ENCODE assay signal across 1 cellular context in genomic region chr1:112629256-112629655, GRCh38.
TF ChIP-seq lines count a peak whose summit lies in the region.

No MANE protein-coding gene starts in this region.

TF ChIP-seq in K562, 482 proteins besides CTCF, POLR2A, EP300 and RAD21:
- TF ChIP-seq TRIM28 (IDR thresholded peaks at IDR 0.05) (peak; percentile 72; the same call in 1 of the 2 replicates), HMBOX1 (IDR thresholded peaks at IDR 0.05) (no peak), ZKSCAN1 (IDR thresholded peaks at IDR 0.05; ENCODE audit: low read depth, low read length) (peak; percentile 27; the same call in 1 of the 2 replicates), TRIM24 (IDR thresholded peaks at IDR 0.05) (peak in 1 of 2 experiments; percentile 76; a peak in 2 of 4 replicates), FOXK2 (conservative IDR thresholded peaks at IDR 0.05 in 1 of 2, IDR thresholded peaks at IDR 0.05 in 1 of 2; ENCODE audit: low read depth in 2 of 2) (0 out of 4 replicates have a peak, but pooled peaks of 1 of the 2 experiments have one; percentile 11), ZNF316 (IDR thresholded peaks at IDR 0.05) (peak; percentile 82), TGIF2 (CRISPR knock-in tag; IDR thresholded peaks at IDR 0.05) (no peak), CBX3 (IDR thresholded peaks at IDR 0.05; ENCODE audit: borderline replicate concordance in 1 of 2, low read length in 2 of 2) (0 out of 3 replicates have a peak, but pooled peaks of 1 of the 2 experiments have one; percentile 29), STAG1 (CRISPR knock-in tag; IDR thresholded peaks at IDR 0.05; ENCODE audit: borderline replicate concordance) (no peak), NR2F6 (CRISPR knock-in tag; IDR thresholded peaks at IDR 0.05) (0 out of 2 replicates have a peak, but pooled peaks have one; percentile 32)
- TF ChIP-seq, protein P1, sequence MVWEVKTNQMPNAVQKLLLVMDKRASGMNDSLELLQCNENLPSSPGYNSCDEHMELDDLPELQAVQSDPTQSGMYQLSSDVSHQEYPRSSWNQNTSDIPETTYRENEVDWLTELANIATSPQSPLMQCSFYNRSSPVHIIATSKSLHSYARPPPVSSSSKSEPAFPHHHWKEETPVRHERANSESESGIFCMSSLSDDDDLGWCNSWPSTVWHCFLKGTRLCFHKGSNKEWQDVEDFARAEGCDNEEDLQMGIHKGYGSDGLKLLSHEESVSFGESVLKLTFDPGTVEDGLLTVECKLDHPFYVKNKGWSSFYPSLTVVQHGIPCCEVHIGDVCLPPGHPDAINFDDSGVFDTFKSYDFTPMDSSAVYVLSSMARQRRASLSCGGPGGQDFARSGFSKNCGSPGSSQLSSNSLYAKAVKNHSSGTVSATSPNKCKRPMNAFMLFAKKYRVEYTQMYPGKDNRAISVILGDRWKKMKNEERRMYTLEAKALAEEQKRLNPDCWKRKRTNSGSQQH (CRISPR knock-in tag; IDR thresholded peaks at IDR 0.05): 0 out of 2 replicates have a peak, but pooled peaks have one; percentile 34
TF ChIP-seq in K562: peak in this region for 8.
